Comparison of ENCODE assay signal across 20 cellular contexts in the genomic region with DNA sequence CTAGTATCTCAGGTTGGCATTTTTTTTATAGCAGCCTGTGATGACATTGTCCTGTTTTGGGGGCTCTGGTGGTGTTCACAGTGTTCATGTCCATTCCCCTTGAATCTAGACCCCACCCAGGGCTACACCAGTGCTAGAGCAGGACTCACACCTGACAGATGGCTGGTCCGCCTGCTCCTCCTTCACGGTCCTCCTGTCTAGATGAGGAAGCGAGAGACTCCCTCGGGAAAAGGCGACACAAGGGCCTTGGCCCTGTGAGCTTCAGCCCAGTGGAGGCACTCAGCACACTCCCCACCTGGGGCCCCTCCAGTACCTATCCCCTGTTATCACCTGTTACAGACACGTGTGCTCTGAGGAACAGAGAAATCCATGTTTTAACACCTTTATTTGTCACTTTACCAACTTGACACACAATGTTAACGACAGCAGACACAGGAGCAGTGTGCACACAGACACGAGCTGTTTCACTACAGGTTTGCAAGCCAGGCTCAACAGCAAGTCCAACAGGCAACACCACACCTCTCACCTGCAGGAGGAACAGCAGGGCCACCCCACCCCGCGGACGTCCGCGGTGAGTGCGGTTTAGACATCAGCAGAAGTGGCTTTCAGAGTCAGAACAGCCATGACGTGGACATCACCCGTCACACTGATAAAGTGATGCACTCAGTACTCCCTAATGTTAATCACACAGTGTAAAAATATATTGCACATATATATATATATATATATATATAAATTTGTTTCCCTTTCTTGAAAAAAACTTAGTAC. TPM values are rescaled to one million over a fixed set of nuclear protein-coding genes. Genes with fewer than 3 reads are reported as not detected.
"Had no signal": no experiment of that assay in that cellular context is flagged by ENCODE, and none has a peak within 500 bp of the region (broad histone marks: within the 10 kb centered on the region; RNA-seq: fewer than 3 reads in every experiment).

No MANE protein-coding gene starts in this region.

- H3K4me3 ChIP-seq: esophagus squamous epithelium, gastroesophageal sphincter, neural progenitor cell, ovary, smooth muscle cell, suprapubic skin, tibial artery, upper lobe of left lung, uterus had no signal

- H3K27ac ChIP-seq: epithelial cell of prostate, esophagus squamous epithelium, gastroesophageal sphincter, neural progenitor cell, ovary, suprapubic skin, tibial artery, upper lobe of left lung, uterus had no signal

- H3K36me3 ChIP-seq: neural progenitor cell, uterus had no signal

- H3K4me1 ChIP-seq: gastroesophageal sphincter, neural progenitor cell, tibial artery, upper lobe of left lung, uterus had no signal

- H3K4me2 ChIP-seq: neural progenitor cell, smooth muscle cell had no signal

- H3K4me1 Mint-ChIP-seq: immature natural killer cell had no signal

- H3K27me3 Mint-ChIP-seq: natural killer cell treated with Interleukin-12 subunit alpha and Interleukin-12 subunit beta and Interleukin-15 and Interleukin-18, amount 100 ng/mL, for 72 hours had no signal

- ATAC-seq: gastroesophageal sphincter; left colon; natural killer cell treated with Interleukin-12 subunit alpha and Interleukin-12 subunit beta and Interleukin-15 and Interleukin-18, amount 100 ng/mL, for 72 hours; right cardiac atrium; stimulated activated naive CD8-positive, alpha-beta T cell treated with anti-CD3 and anti-CD28 coated beads, Interleukin-15, Interleukin-2, amounts not matched to agents 100 U/mL and 50 U/mL, for 24 hours had no signal

- H3K9me3 ChIP-seq: esophagus squamous epithelium, suprapubic skin, upper lobe of left lung, uterus had no signal

- H3K9ac ChIP-seq: neural progenitor cell had no signal

- H3K4me3 Mint-ChIP-seq: immature natural killer cell; natural killer cell treated with Interleukin-12 subunit alpha and Interleukin-12 subunit beta and Interleukin-15 and Interleukin-18, amount 100 ng/mL, for 72 hours; neural progenitor cell had no signal

- H3K9me3 Mint-ChIP-seq: natural killer cell treated with Interleukin-12 subunit alpha and Interleukin-12 subunit beta and Interleukin-15 and Interleukin-18, amount 100 ng/mL, for 72 hours had no signal

- H3K27ac Mint-ChIP-seq: immature natural killer cell; natural killer cell treated with Interleukin-12 subunit alpha and Interleukin-12 subunit beta and Interleukin-15 and Interleukin-18, amount 100 ng/mL, for 72 hours; neural progenitor cell had no signal

- DNase-seq: effector memory CD4-positive, alpha-beta T cell; esophagus squamous epithelium; foreskin fibroblast; immature natural killer cell; left colon; mammary epithelial cell; nucleus accumbens; ovary; stimulated activated CD4-positive, alpha-beta T cell treated with anti-CD3 and anti-CD28 coated beads, Interleukin-2, amount 100 ng/mL, for 48 hours; stimulated activated naive CD8-positive, alpha-beta T cell treated with anti-CD3 and anti-CD28 coated beads, Interleukin-15, Interleukin-2, amounts not matched to agents 100 U/mL and 50 U/mL, for 24 hours; upper lobe of left lung; uterus had no signal

- H3K27me3 ChIP-seq: esophagus squamous epithelium, gastroesophageal sphincter, neural progenitor cell, ovary, suprapubic skin, tibial artery, upper lobe of left lung, uterus had no signal

RNA-seq across cellular contexts. Expression of gene TPPP, which starts 33.5 kb away (rescaled TPM):
- total RNA-seq: smooth muscle cell had no signal
